Comparison of ENCODE assay signal across 8 cellular contexts in genomic region chr3:137013955-137014688, GRCh38. TPM values are rescaled to one million over a fixed set of nuclear protein-coding genes. Genes with fewer than 3 reads are reported as not detected.
DNase-seq lines count a peak whose midpoint lies in the region; ATAC-seq and TF ChIP-seq lines count a peak whose summit lies in the region.

No MANE protein-coding gene starts in this region.

- DNase-seq in ACHN, result peak; percentile 86
- DNase-seq in NCI-H446 (lab: John Stamatoyannopoulos, UW), result peak; percentile 86 to 94
- DNase-seq in cerebellar cortex (ENCODE audit: low spot score), result peak; percentile 95
- DNase-seq in kidney epithelial cell (ENCODE audit: low read depth), result peak; percentile 51
- DNase-seq in stimulated activated CD4-positive, alpha-beta T cell treated with anti-CD3 and anti-CD28 coated beads, Interleukin-15, amount 100 ng/mL, for 24 hours, result peak; percentile 88

- in situ Hi-C loops in ACHN (cut with HindIII; ENCODE audit: low pct_ligation_motif_present, low pct_unique_long_range_greater_than_20kb, low sequenced_read_pairs), result loop anchor here (10.0 kb wide), 1 partner anchor 259 kb away; the partner anchor contains the start of gene STAG1

- H3K36me3 ChIP-seq in kidney epithelial cell (ENCODE audit: control insufficient read depth, insufficient read depth, low read length), result no peaks in the 10 kb centered on the region

- ATAC-seq in GM18873 (IDR thresholded peaks at IDR 0.05; ENCODE audit: low FRiP score, unreplicated experiment) (peak; percentile 53), HG03342 (IDR thresholded peaks at IDR 0.05; ENCODE audit: unreplicated experiment) (peak; percentile 77)
- ATAC-seq in activated CD4-positive, CD25-positive, alpha-beta regulatory T cell treated with anti-CD3 and anti-CD28 coated beads, Interleukin-2, amount 50 U/mL, for 24 hours, result peak; percentile 82

- peak overlapping the region; percentile 53 for H3K4me3 ChIP-seq in kidney epithelial cell (ENCODE audit: low read depth, low read length)

- no peaks in the 10 kb centered on the region for H3K27me3 ChIP-seq in kidney epithelial cell (ENCODE audit: control insufficient read depth, insufficient read depth, low read length)

- TF ChIP-seq CTCF in kidney epithelial cell (IDR thresholded peaks at IDR 0.05; ENCODE audit: insufficient read depth, low read length, poor library complexity, severe bottlenecking), result peak; percentile 76

RNA-seq across cellular contexts. Expression of gene IL20RB, which starts 56.3 kb away (rescaled TPM):
- 0.58 and 0.89 TPM in 2 replicates for total RNA-seq in kidney epithelial cell

Comparison
In these comparisons a context has a peak if more than half of its experiments do, and no peak if none do; other contexts are left out.
1. Peak in every context shown above with its lines: DNase-seq, ATAC-seq and H3K4me3 ChIP-seq.